Comparison of ENCODE assay signal across 3 cellular contexts in genomic region chr15:24938224-24938623, GRCh38. TPM values are rescaled to one million over a fixed set of nuclear protein-coding genes. Genes with fewer than 3 reads are reported as not detected.
DNase-seq lines count a peak whose midpoint lies in the region; TF ChIP-seq lines count a peak whose summit lies in the region.
"Not testable (repeated sequence)": the region's sequence is repeated elsewhere in the genome, so short reads cannot be mapped to it uniquely, and the experiment has no call there.
"Had no signal": no experiment of that assay in that cellular context is flagged by ENCODE, and none has a peak within 500 bp of the region (broad histone marks: within the 10 kb centered on the region; RNA-seq: fewer than 3 reads in every experiment).

No MANE protein-coding gene starts in this region.

- not testable (repeated sequence) for TF ChIP-seq EP300 in esophagus muscularis mucosa (IDR thresholded peaks at IDR 0.05)

- H3K9me3 ChIP-seq in esophagus muscularis mucosa = not testable (repeated sequence)

- intact Hi-C loops in esophagus muscularis mucosa (cut with DNase I) = not testable (repeated sequence)

- not testable (repeated sequence) for TF ChIP-seq POLR2A in esophagus muscularis mucosa (IDR thresholded peaks at IDR 0.05; ENCODE audit: low read depth)

- WGBS in esophagus muscularis mucosa = 78% methylated on average over 3 of the region's 3 CpGs

- H3K4me3 ChIP-seq in esophagus muscularis mucosa = not testable (repeated sequence)

- TF ChIP-seq CTCF in esophagus muscularis mucosa (IDR thresholded peaks at IDR 0.05) = not testable (repeated sequence)

- not testable (repeated sequence) for H3K27ac ChIP-seq in esophagus muscularis mucosa (replicated peaks in 1 of 4)

- not testable (repeated sequence) for H3K36me3 ChIP-seq in esophagus muscularis mucosa

- H3K4me1 ChIP-seq in esophagus muscularis mucosa = not testable (repeated sequence)

- not testable (repeated sequence) for H3K27me3 ChIP-seq in esophagus muscularis mucosa

- DNase-seq in esophagus muscularis mucosa (ENCODE audit: extremely low spot score) = peak; percentile 66

RNA-seq across cellular contexts. Expression of gene SNRPN, which starts 16.6 kb away (rescaled TPM):
- 100 to 1,000 TPM in 2 of 4 donors, 10 to 100 TPM in 2; 86.4 to 107 (median 100) TPM for total RNA-seq in esophagus muscularis mucosa
- total RNA-seq: Calu3 had no signal

RNA-seq across cellular contexts. Expression of gene SNURF, which starts 16.6 kb away (rescaled TPM):
- total RNA-seq in esophagus muscularis mucosa = 1 to 10 TPM; 1.9 to 8.3 (median 5.5) TPM
- total RNA-seq: A172, Calu3 had no signal
